Comparison of ENCODE assay signal across 1 cellular context in genomic region chr2:203238711-203239526, GRCh38.
TF ChIP-seq lines count a peak whose summit lies in the region.

A gene with protein sequence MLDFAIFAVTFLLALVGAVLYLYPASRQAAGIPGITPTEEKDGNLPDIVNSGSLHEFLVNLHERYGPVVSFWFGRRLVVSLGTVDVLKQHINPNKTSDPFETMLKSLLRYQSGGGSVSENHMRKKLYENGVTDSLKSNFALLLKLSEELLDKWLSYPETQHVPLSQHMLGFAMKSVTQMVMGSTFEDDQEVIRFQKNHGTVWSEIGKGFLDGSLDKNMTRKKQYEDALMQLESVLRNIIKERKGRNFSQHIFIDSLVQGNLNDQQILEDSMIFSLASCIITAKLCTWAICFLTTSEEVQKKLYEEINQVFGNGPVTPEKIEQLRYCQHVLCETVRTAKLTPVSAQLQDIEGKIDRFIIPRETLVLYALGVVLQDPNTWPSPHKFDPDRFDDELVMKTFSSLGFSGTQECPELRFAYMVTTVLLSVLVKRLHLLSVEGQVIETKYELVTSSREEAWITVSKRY (plus strand): TSS chr2:203239018. CDS start chr2:203239063, 45 bp downstream.

TF ChIP-seq in GM12878, 131 proteins besides CTCF, POLR2A, EP300 and RAD21 (continued from another document and continues in another):
- TF ChIP-seq, protein P1, sequence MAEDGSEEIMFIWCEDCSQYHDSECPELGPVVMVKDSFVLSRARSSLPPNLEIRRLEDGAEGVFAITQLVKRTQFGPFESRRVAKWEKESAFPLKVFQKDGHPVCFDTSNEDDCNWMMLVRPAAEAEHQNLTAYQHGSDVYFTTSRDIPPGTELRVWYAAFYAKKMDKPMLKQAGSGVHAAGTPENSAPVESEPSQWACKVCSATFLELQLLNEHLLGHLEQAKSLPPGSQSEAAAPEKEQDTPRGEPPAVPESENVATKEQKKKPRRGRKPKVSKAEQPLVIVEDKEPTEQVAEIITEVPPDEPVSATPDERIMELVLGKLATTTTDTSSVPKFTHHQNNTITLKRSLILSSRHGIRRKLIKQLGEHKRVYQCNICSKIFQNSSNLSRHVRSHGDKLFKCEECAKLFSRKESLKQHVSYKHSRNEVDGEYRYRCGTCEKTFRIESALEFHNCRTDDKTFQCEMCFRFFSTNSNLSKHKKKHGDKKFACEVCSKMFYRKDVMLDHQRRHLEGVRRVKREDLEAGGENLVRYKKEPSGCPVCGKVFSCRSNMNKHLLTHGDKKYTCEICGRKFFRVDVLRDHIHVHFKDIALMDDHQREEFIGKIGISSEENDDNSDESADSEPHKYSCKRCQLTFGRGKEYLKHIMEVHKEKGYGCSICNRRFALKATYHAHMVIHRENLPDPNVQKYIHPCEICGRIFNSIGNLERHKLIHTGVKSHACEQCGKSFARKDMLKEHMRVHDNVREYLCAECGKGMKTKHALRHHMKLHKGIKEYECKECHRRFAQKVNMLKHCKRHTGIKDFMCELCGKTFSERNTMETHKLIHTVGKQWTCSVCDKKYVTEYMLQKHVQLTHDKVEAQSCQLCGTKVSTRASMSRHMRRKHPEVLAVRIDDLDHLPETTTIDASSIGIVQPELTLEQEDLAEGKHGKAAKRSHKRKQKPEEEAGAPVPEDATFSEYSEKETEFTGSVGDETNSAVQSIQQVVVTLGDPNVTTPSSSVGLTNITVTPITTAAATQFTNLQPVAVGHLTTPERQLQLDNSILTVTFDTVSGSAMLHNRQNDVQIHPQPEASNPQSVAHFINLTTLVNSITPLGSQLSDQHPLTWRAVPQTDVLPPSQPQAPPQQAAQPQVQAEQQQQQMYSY (CRISPR knock-in tag; IDR thresholded peaks at IDR 0.05), result peak; percentile 89
- TF ChIP-seq, protein P2, sequence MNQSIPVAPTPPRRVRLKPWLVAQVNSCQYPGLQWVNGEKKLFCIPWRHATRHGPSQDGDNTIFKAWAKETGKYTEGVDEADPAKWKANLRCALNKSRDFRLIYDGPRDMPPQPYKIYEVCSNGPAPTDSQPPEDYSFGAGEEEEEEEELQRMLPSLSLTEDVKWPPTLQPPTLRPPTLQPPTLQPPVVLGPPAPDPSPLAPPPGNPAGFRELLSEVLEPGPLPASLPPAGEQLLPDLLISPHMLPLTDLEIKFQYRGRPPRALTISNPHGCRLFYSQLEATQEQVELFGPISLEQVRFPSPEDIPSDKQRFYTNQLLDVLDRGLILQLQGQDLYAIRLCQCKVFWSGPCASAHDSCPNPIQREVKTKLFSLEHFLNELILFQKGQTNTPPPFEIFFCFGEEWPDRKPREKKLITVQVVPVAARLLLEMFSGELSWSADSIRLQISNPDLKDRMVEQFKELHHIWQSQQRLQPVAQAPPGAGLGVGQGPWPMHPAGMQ (IDR thresholded peaks at IDR 0.05; ENCODE audit: borderline replicate concordance), result no peak
- no peak for TF ChIP-seq CEBPB (IDR thresholded peaks at IDR 0.05; ENCODE audit: borderline replicate concordance in 1 of 2, low read depth in 2 of 2, low read length in 2 of 2)
- TF ChIP-seq FOXK2 (IDR thresholded peaks at IDR 0.05), result peak; percentile 66; the same call in 1 of the 2 replicates
- 0 out of 2 replicates have a peak, but pooled peaks have one; percentile 38 for TF ChIP-seq ATF2 (IDR thresholded peaks at IDR 0.05; ENCODE audit: low read length)
- peak; percentile 73 for TF ChIP-seq HCFC1 (IDR thresholded peaks at IDR 0.05; ENCODE audit: low read length)
- TF ChIP-seq NFIC (IDR thresholded peaks at IDR 0.05; ENCODE audit: low read depth, low read length), result no peak
- TF ChIP-seq SREBF2 (IDR thresholded peaks at IDR 0.05; ENCODE audit: low read length), result no peak
- TF ChIP-seq MAX (IDR thresholded peaks at IDR 0.05; ENCODE audit: low read depth, low read length), result peak; percentile 59; the same call in 1 of the 2 replicates
- TF ChIP-seq EED (IDR thresholded peaks at IDR 0.05; ENCODE audit: low read depth), result 0 out of 2 replicates have a peak, but pooled peaks have one; percentile 18
- TF ChIP-seq, protein P3, sequence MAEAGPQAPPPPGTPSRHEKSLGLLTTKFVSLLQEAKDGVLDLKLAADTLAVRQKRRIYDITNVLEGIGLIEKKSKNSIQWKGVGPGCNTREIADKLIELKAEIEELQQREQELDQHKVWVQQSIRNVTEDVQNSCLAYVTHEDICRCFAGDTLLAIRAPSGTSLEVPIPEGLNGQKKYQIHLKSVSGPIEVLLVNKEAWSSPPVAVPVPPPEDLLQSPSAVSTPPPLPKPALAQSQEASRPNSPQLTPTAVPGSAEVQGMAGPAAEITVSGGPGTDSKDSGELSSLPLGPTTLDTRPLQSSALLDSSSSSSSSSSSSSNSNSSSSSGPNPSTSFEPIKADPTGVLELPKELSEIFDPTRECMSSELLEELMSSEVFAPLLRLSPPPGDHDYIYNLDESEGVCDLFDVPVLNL (IDR thresholded peaks at IDR 0.05; ENCODE audit: low read depth, low read length), result 0 out of 2 replicates have a peak, but pooled peaks have one; percentile 11
- TF ChIP-seq ATF3 (IDR thresholded peaks at IDR 0.05; ENCODE audit: borderline replicate concordance, extremely low read depth, low read depth, low read length), result peak; percentile 78; the same call in 1 of the 2 replicates
- TF ChIP-seq EZH2 (IDR thresholded peaks at IDR 0.05; ENCODE audit: borderline replicate concordance, control insufficient read depth, low read depth, low read length), result no peak
- no peak for TF ChIP-seq CHD4 (IDR thresholded peaks at IDR 0.05)
- TF ChIP-seq ZNF207 (IDR thresholded peaks at IDR 0.05; ENCODE audit: borderline replicate concordance), result peak; percentile 96; the same call in 1 of the 2 replicates
- TF ChIP-seq PKNOX1 (IDR thresholded peaks at IDR 0.05), result peak; percentile 81
- TF ChIP-seq E4F1 (IDR thresholded peaks at IDR 0.05; ENCODE audit: borderline replicate concordance, partially characterized antibody), result peak; percentile 92
- peak; percentile 98 for TF ChIP-seq RAD51 (IDR thresholded peaks at IDR 0.05)
- TF ChIP-seq, protein P4, sequence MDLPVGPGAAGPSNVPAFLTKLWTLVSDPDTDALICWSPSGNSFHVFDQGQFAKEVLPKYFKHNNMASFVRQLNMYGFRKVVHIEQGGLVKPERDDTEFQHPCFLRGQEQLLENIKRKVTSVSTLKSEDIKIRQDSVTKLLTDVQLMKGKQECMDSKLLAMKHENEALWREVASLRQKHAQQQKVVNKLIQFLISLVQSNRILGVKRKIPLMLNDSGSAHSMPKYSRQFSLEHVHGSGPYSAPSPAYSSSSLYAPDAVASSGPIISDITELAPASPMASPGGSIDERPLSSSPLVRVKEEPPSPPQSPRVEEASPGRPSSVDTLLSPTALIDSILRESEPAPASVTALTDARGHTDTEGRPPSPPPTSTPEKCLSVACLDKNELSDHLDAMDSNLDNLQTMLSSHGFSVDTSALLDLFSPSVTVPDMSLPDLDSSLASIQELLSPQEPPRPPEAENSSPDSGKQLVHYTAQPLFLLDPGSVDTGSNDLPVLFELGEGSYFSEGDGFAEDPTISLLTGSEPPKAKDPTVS (IDR thresholded peaks at IDR 0.05; ENCODE audit: low read depth, low read length), result no peak
- peak; percentile 87; the same call in 1 of the 2 replicates for TF ChIP-seq POLR2AphosphoS2 (IDR thresholded peaks at IDR 0.05; ENCODE audit: low read depth, low read length)
- TF ChIP-seq, protein P5, sequence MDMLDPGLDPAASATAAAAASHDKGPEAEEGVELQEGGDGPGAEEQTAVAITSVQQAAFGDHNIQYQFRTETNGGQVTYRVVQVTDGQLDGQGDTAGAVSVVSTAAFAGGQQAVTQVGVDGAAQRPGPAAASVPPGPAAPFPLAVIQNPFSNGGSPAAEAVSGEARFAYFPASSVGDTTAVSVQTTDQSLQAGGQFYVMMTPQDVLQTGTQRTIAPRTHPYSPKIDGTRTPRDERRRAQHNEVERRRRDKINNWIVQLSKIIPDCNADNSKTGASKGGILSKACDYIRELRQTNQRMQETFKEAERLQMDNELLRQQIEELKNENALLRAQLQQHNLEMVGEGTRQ (IDR thresholded peaks at IDR 0.05; ENCODE audit: borderline replicate concordance, low read depth, low read length), result peak; percentile 89
- TF ChIP-seq BRCA1 (IDR thresholded peaks at IDR 0.05; ENCODE audit: low read depth, low read length), result no peak
- TF ChIP-seq ATF7 (IDR thresholded peaks at IDR 0.05; ENCODE audit: low read depth), result no peak; the same call in 1 of the 2 replicates
- TF ChIP-seq LARP7 (IDR thresholded peaks at IDR 0.05), result peak; percentile 47
- TF ChIP-seq RCOR1 (conservative IDR thresholded peaks at IDR 0.05; ENCODE audit: low read depth, low read length), result 0 out of 2 replicates have a peak, but pooled peaks have one; percentile 61
- peak; percentile 98 for TF ChIP-seq RELB (IDR thresholded peaks at IDR 0.05; ENCODE audit: low read depth)
- TF ChIP-seq, protein P6, sequence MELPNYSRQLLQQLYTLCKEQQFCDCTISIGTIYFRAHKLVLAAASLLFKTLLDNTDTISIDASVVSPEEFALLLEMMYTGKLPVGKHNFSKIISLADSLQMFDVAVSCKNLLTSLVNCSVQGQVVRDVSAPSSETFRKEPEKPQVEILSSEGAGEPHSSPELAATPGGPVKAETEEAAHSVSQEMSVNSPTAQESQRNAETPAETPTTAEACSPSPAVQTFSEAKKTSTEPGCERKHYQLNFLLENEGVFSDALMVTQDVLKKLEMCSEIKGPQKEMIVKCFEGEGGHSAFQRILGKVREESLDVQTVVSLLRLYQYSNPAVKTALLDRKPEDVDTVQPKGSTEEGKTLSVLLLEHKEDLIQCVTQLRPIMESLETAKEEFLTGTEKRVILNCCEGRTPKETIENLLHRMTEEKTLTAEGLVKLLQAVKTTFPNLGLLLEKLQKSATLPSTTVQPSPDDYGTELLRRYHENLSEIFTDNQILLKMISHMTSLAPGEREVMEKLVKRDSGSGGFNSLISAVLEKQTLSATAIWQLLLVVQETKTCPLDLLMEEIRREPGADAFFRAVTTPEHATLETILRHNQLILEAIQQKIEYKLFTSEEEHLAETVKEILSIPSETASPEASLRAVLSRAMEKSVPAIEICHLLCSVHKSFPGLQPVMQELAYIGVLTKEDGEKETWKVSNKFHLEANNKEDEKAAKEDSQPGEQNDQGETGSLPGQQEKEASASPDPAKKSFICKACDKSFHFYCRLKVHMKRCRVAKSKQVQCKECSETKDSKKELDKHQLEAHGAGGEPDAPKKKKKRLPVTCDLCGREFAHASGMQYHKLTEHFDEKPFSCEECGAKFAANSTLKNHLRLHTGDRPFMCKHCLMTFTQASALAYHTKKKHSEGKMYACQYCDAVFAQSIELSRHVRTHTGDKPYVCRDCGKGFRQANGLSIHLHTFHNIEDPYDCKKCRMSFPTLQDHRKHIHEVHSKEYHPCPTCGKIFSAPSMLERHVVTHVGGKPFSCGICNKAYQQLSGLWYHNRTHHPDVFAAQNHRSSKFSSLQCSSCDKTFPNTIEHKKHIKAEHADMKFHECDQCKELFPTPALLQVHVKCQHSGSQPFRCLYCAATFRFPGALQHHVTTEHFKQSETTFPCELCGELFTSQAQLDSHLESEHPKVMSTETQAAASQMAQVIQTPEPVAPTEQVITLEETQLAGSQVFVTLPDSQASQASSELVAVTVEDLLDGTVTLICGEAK (IDR thresholded peaks at IDR 0.05; ENCODE audit: borderline replicate concordance), result peak; percentile 43; the same call in 1 of the 2 replicates
- peak; percentile 97; the same call in 1 of the 2 replicates for TF ChIP-seq ASH2L (IDR thresholded peaks at IDR 0.05; ENCODE audit: borderline replicate concordance, low read depth)
